Comparison of ENCODE assay signal across 8 cellular contexts in the genomic region with DNA sequence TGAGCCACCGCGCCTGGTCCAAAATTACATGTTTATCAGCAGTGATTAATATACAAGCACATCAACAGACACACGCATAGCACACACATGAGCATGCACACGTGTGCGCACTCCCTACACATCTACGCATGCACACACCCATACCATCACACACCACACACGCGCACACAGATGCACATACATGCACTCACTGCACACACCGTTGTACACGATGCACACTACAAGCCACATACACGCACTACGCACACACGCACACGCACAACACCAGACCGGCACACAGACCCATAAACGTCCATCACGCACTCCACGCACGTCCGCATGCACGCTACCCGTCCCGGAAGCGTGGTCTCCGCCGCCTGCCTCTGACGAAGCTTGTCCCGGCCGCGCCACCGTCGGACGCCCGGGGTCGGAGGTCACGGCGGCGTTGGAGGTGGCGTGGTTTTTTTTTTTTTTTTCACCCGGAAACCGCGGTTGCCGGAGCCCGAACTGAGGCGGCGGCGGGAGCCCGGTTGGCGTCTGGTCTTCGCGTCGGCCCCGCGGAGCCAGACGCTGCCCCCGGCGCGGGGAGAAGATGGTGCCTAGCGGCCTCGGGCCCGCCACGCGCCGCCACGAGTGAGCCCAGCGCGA. TPM values are rescaled to one million over a fixed set of nuclear protein-coding genes. Genes with fewer than 3 reads are reported as not detected.
DNase-seq lines count a peak whose midpoint lies in the region; ATAC-seq and TF ChIP-seq lines count a peak whose summit lies in the region.

TMEM248 (plus strand) TSS at position 457 of the 627 bp plus-strand sequence. CDS start 20,641 bp downstream, outside the sequence.

- peak within 1 kb of the TSS; percentile 88 to 97 for H3K27ac Mint-ChIP-seq in activated naive CD4-positive, alpha-beta T cell treated with anti-CD3 and anti-CD28 coated beads, Interleukin-2, amount 50 U/mL, for 72 hours

- no peaks in the 10 kb centered on the region for H3K9me3 ChIP-seq in suprapubic skin

- under 1% methylated on average over 52 of the region's 67 CpGs for WGBS in suprapubic skin

- TF ChIP-seq EP300 in suprapubic skin (IDR thresholded peaks at IDR 0.05) = no peak

- H3K9me3 Mint-ChIP-seq in activated naive CD4-positive, alpha-beta T cell treated with anti-CD3 and anti-CD28 coated beads, Interleukin-2, amount 50 U/mL, for 72 hours = no peaks in the 10 kb centered on the region

- no peaks in the 10 kb centered on the region for H3K36me3 ChIP-seq in suprapubic skin

- H3K4me1 ChIP-seq in suprapubic skin = peaks cover 36% of the 10 kb centered on the region

- peak within 1 kb of the TSS; percentile 92 for H3K4me3 ChIP-seq in suprapubic skin

- peak; percentile 57 for DNase-seq in GM04504 (ENCODE audit: low read depth)
- peak; percentile 80 for DNase-seq in HEK293T (ENCODE audit: extremely low spot score)
- peak; percentile 93 for DNase-seq in NAMALWA (ENCODE audit: low spot score)
- peak; percentile 75 for DNase-seq in SKM-1 (lab: John Stamatoyannopoulos, UW; ENCODE audit: unreplicated experiment)
- DNase-seq in activated naive CD4-positive, alpha-beta T cell treated with anti-CD3 and anti-CD28 coated beads, Interleukin-2, amount 50 U/mL, for 72 hours (ENCODE audit: low spot score in 2 of 2) = peak; percentile 91 to 92
- peak; percentile 81 for DNase-seq in globus pallidus (ENCODE audit: low spot score)
- peak; percentile 87 for DNase-seq in occipital lobe (lab: John Stamatoyannopoulos, UW)
- DNase-seq in suprapubic skin (ENCODE audit: low spot score in 2 of 2) = peak; percentile 93 to 95

- H3K36me3 Mint-ChIP-seq in activated naive CD4-positive, alpha-beta T cell treated with anti-CD3 and anti-CD28 coated beads, Interleukin-2, amount 50 U/mL, for 72 hours = peaks cover 16 to 28% of the 10 kb centered on the region in 2 donors

- H3K27me3 ChIP-seq in suprapubic skin = no peaks in the 10 kb centered on the region

- no peak for TF ChIP-seq CTCF in suprapubic skin (IDR thresholded peaks at IDR 0.05)

- ATAC-seq in activated naive CD4-positive, alpha-beta T cell treated with anti-CD3 and anti-CD28 coated beads, Interleukin-2, amount 50 U/mL, for 72 hours = peak; percentile 94 to 96

- POLR2A ChIA-PET in HEK293T (lab: Yijun Ruan, JAX) = interaction anchor here (0.6 to 2.1 kb wide), 3 partner anchors 17 to 75 kb away, joined by 3 to 7 read pairs (median 3); partner anchors contain the start of gene SBDS

- CTCF ChIA-PET in HEK293T (lab: Yijun Ruan, JAX) = no interaction called here

- TF ChIP-seq POLR2A in suprapubic skin (IDR thresholded peaks at IDR 0.05) = peak in 1 of 2 donors; percentile 55

- peak within 1 kb of the TSS; percentile 87 for H3K27ac ChIP-seq in suprapubic skin

TF ChIP-seq in HEK293T, 16 proteins besides CTCF, POLR2A, EP300 and RAD21:
- TF ChIP-seq L3MBTL2 (conservative IDR thresholded peaks at IDR 0.05) = peak; percentile 88
- TF ChIP-seq ELF4 (IDR thresholded peaks at IDR 0.05) = peak; percentile 83
- no peak for TF ChIP-seq LEF1 (IDR thresholded peaks at IDR 0.05; ENCODE audit: borderline replicate concordance)
- TF ChIP-seq FOXK2 (IDR thresholded peaks at IDR 0.05) = no peak
- TF ChIP-seq ZNF384 (IDR thresholded peaks at IDR 0.05) = peak; percentile 98
- no peak for TF ChIP-seq SP1 (IDR thresholded peaks at IDR 0.05)
- TF ChIP-seq NFRKB (IDR thresholded peaks at IDR 0.05) = no peak
- no peak for TF ChIP-seq FOXA1 (IDR thresholded peaks at IDR 0.05)
- TF ChIP-seq, protein P1, sequence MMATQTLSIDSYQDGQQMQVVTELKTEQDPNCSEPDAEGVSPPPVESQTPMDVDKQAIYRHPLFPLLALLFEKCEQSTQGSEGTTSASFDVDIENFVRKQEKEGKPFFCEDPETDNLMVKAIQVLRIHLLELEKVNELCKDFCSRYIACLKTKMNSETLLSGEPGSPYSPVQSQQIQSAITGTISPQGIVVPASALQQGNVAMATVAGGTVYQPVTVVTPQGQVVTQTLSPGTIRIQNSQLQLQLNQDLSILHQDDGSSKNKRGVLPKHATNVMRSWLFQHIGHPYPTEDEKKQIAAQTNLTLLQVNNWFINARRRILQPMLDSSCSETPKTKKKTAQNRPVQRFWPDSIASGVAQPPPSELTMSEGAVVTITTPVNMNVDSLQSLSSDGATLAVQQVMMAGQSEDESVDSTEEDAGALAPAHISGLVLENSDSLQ (IDR thresholded peaks at IDR 0.05) = peak; percentile 79; the same call in 1 of the 2 replicates
- peak; percentile 57; the same call in 1 of the 2 replicates for TF ChIP-seq CTBP1 (IDR thresholded peaks at IDR 0.05; ENCODE audit: borderline replicate concordance)
- TF ChIP-seq BHLHE40 (IDR thresholded peaks at IDR 0.05; ENCODE audit: borderline replicate concordance) = no peak
- no peak for TF ChIP-seq SUZ12 (IDR thresholded peaks at IDR 0.05)
- TF ChIP-seq HDGF (IDR thresholded peaks at IDR 0.05; ENCODE audit: borderline replicate concordance) = no peak
- TF ChIP-seq ARNT (IDR thresholded peaks at IDR 0.05) = no peak
- TF ChIP-seq FOXM1 (IDR thresholded peaks at IDR 0.05; ENCODE audit: borderline replicate concordance) = no peak
- peak; percentile 98 for TF ChIP-seq TARDBP (IDR thresholded peaks at IDR 0.05)

RNA-seq across cellular contexts. Expression of gene TMEM248, which starts in this region (rescaled TPM):
- 10 to 100 TPM; 67.4 to 81.1 TPM for total RNA-seq in activated naive CD4-positive, alpha-beta T cell treated with anti-CD3 and anti-CD28 coated beads, Interleukin-2, amount 50 U/mL, for 72 hours
- total RNA-seq in occipital lobe = 54.4 TPM
- total RNA-seq in suprapubic skin = 10 to 100 TPM; 80.6 to 99.2 (median 91.0) TPM

Comparison
In these comparisons a context has a peak if more than half of its experiments do, and no peak if none do; other contexts are left out.
1. Peak in every context shown above with its lines: DNase-seq, ATAC-seq, H3K4me3 ChIP-seq and H3K27ac ChIP-seq.